Comparison of ENCODE assay signal across 1 cellular context in genomic region chr14:65237956-65238355, GRCh38.
TF ChIP-seq lines count a peak whose summit lies in the region.

No MANE protein-coding gene starts in this region.

TF ChIP-seq in IMR-90, 13 proteins besides CTCF, POLR2A, EP300 and RAD21 (continued from another document):
- TF ChIP-seq BHLHE40 (IDR thresholded peaks at IDR 0.05; ENCODE audit: low read depth, low read length) (no peak), CHD1 (IDR thresholded peaks at IDR 0.05; ENCODE audit: low read depth, low read length) (no peak), MXI1 (IDR thresholded peaks at IDR 0.05; ENCODE audit: borderline replicate concordance, low read depth, low read length) (no peak)
- TF ChIP-seq, protein P1, sequence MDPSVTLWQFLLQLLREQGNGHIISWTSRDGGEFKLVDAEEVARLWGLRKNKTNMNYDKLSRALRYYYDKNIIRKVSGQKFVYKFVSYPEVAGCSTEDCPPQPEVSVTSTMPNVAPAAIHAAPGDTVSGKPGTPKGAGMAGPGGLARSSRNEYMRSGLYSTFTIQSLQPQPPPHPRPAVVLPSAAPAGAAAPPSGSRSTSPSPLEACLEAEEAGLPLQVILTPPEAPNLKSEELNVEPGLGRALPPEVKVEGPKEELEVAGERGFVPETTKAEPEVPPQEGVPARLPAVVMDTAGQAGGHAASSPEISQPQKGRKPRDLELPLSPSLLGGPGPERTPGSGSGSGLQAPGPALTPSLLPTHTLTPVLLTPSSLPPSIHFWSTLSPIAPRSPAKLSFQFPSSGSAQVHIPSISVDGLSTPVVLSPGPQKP (IDR thresholded peaks at IDR 0.05; ENCODE audit: borderline replicate concordance, low read depth, low read length) = no peak
